ENCODE assay signal across 22 cellular contexts in genomic region chr16:71869089-71869488, GRCh38.
"Had no signal": no experiment of that assay in that cellular context is flagged by ENCODE, and none has a peak within 500 bp of the region (broad histone marks: within the 10 kb centered on the region; RNA-seq: fewer than 3 reads in every experiment).

No MANE protein-coding gene starts in this region.

- H3K36me3 ChIP-seq: colonic mucosa had no signal

- ATAC-seq: effector memory CD8-positive, alpha-beta T cell; esophagus mucosa; foreskin keratinocyte; gastrocnemius medialis; gastroesophageal sphincter had no signal

- DNase-seq: colonic mucosa; cortex of kidney; dermis blood vessel endothelial cell; dorsolateral prefrontal cortex; effector CD4-positive, alpha-beta T cell; effector CD8-positive, alpha-beta T cell; effector memory CD4-positive, alpha-beta T cell; effector memory CD8-positive, alpha-beta T cell; endodermal cell; erythroblast; esophagus squamous epithelium; foreskin fibroblast; foreskin keratinocyte; foreskin melanocyte; gastrocnemius medialis; glutamatergic neuron; head of caudate nucleus had no signal

- H3K4me1 ChIP-seq: colonic mucosa, esophagus muscularis mucosa, esophagus squamous epithelium, foreskin keratinocyte, gastrocnemius medialis, gastroesophageal sphincter had no signal

- H3K9me3 ChIP-seq: colonic mucosa, esophagus muscularis mucosa, esophagus squamous epithelium, gastrocnemius medialis, gastroesophageal sphincter had no signal

- H3K4me3 ChIP-seq: colonic mucosa, coronary artery, dorsolateral prefrontal cortex, esophagus muscularis mucosa, esophagus squamous epithelium, gastrocnemius medialis, gastroesophageal sphincter had no signal

- H3K27ac ChIP-seq: colonic mucosa, coronary artery, dorsolateral prefrontal cortex, epithelial cell of prostate, esophagus muscularis mucosa, esophagus squamous epithelium, foreskin keratinocyte, gastrocnemius medialis, gastroesophageal sphincter had no signal

- H3K27me3 ChIP-seq: colonic mucosa, dorsolateral prefrontal cortex, esophagus muscularis mucosa, esophagus squamous epithelium, foreskin keratinocyte, gastrocnemius medialis, gastroesophageal sphincter had no signal
